8 cellular contexts compared by ENCODE assay signal in the genomic region with DNA sequence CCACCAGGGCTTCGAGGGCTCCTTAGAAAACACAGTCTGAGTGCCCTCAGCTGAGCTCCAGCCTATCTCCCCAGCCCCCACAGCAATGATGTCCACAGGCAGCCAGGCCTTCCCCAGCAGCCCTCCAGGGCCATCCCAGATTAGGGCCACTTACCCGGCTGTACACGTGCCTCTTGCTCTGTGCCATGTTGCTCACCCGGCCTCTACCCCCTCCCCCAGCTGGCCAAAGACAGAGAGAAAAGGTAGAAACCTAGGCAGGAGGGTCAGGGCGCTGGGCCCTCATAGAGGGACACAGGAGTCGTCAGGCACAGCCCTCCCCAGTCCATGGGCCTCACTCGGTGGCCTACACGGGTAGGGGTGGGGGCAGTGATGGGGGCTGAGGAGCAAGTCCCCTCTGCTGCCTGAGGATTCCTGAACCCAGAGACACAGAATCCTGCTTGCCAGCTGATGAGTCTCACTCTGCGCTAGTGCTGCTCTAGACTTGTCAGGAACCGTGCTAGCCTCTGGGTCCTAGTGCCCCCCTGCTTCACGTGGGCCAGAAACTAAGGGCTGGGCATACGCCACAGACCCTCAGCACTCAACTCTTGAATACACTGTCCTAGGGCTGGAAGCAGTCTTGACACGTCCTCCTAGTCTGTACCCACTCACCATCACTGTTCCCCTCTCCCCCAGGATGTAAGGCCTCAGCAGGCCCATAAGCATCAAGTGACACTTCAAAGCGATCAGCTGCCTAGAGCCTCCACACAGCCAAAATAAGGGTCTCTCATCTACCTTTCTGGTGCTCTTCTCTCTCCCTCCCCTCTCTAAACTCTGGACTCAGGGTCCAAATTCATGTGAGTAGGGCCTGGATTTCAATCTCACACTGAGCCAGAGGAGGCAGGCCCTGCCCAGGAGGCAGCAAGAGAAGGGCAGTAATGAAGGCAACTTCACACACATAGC. TPM values are rescaled to one million over a fixed set of nuclear protein-coding genes. Genes with fewer than 3 reads are reported as not detected.
A peak's percentile ranks its signal among the peaks of the same experiment; 100 is the strongest.
DNase-seq lines count a peak whose midpoint lies in the region; ATAC-seq and TF ChIP-seq lines count a peak whose summit lies in the region.

A gene (minus strand): TSS at position 461 of the 939 bp plus-strand sequence. CDS start 274 bp downstream, at position 187.

- ATAC-seq in activated CD4-positive, alpha-beta T cell treated with anti-CD3 and anti-CD28 coated beads for 36 hours = peak; percentile 82
- no peak for ATAC-seq in GM21619 (IDR thresholded peaks at IDR 0.05; ENCODE audit: unreplicated experiment)
- ATAC-seq in GM19455 (IDR thresholded peaks at IDR 0.05; ENCODE audit: unreplicated experiment) = no peak

- H3K9me3 ChIP-seq in left ventricle myocardium inferior (replicated peaks) (no peaks in the 10 kb centered on the region), ovary (no peaks in the 10 kb centered on the region)

- peak within 1 kb of the TSS; percentile 42 for H3K27ac Mint-ChIP-seq in activated CD4-positive, alpha-beta T cell treated with anti-CD3 and anti-CD28 coated beads for 36 hours

- TF ChIP-seq CTCF in astrocyte of the cerebellum (IDR thresholded peaks at IDR 0.05; ENCODE audit: low read depth, low read length, missing control alignments) (no peak), left ventricle myocardium inferior (IDR thresholded peaks at IDR 0.05; ENCODE audit: borderline replicate concordance) (no peak), ovary (IDR thresholded peaks at IDR 0.05) (no peak)

- no peak for TF ChIP-seq EP300 in ovary (IDR thresholded peaks at IDR 0.05)

- peaks cover 80% of the 10 kb centered on the region for H3K4me1 ChIP-seq in left ventricle myocardium inferior
- peaks cover 16% of the 10 kb centered on the region for H3K4me1 ChIP-seq in ovary (ENCODE audit: insufficient read depth)

- H3K9me3 Mint-ChIP-seq in activated CD4-positive, alpha-beta T cell treated with anti-CD3 and anti-CD28 coated beads for 36 hours (ENCODE audit: low read depth) = no peaks in the 10 kb centered on the region

- WGBS in ovary, 3 donors = 12 to 16% (median 14%) methylated on average over 14 of the region's 14 CpGs

- in situ Hi-C loops in astrocyte of the cerebellum (cut with HindIII; ENCODE audit: low sequenced_read_pairs) = no loop called here

- no peak for TF ChIP-seq POLR2A in ovary (IDR thresholded peaks at IDR 0.05)

- no peaks in the 10 kb centered on the region for H3K27me3 Mint-ChIP-seq in activated CD4-positive, alpha-beta T cell treated with anti-CD3 and anti-CD28 coated beads for 36 hours

- DNase-seq in activated CD4-positive, alpha-beta T cell treated with anti-CD3 and anti-CD28 coated beads for 36 hours = peak; percentile 52
- no peak for DNase-seq in activated CD4-positive, alpha-beta T cell treated with anti-CD3 and anti-CD28 coated beads, Interleukin-2, amount 50 U/mL, for 1 hour
- peak; percentile 16 for DNase-seq in NCI-H460 (ENCODE audit: extremely low read depth, low read depth)
- no peak for DNase-seq in astrocyte of the cerebellum (ENCODE audit: low read depth)
- DNase-seq in left ventricle myocardium inferior = peak; percentile 45
- DNase-seq in ovary = peak; percentile 37 to 61 (median 48)

- peak within 1 kb of the TSS; percentile 81 for H3K27ac ChIP-seq in left ventricle myocardium inferior (replicated peaks)
- H3K27ac ChIP-seq in ovary = no peak within 1 kb of the TSS

- H3K27me3 ChIP-seq in left ventricle myocardium inferior (ENCODE audit: low read depth) (no peaks in the 10 kb centered on the region), ovary (no peaks in the 10 kb centered on the region)

- intact Hi-C loops in activated CD4-positive, alpha-beta T cell treated with anti-CD3 and anti-CD28 coated beads for 36 hours (cut with DNase I, micrococcal nuclease) = no loop called here
- intact Hi-C loops in left ventricle myocardium inferior (cut with micrococcal nuclease) = no loop called here
- intact Hi-C loops in ovary (cut with DNase I) = no loop called here

- peak within 1 kb of the TSS; percentile 44 for H3K4me3 ChIP-seq in astrocyte of the cerebellum (ENCODE audit: low read depth, low read length)
- peak within 1 kb of the TSS; percentile 64 for H3K4me3 ChIP-seq in left ventricle myocardium inferior
- peak within 1 kb of the TSS; percentile 39 for H3K4me3 ChIP-seq in ovary

- H3K36me3 ChIP-seq in left ventricle myocardium inferior = peaks cover 26% of the 10 kb centered on the region
- H3K36me3 ChIP-seq in ovary = no peaks in the 10 kb centered on the region

- POLR2A ChIA-PET in activated CD4-positive, alpha-beta T cell treated with anti-CD3 and anti-CD28 coated beads for 36 hours (lab: Charles Lee) = no interaction called here

- H3K4me1 Mint-ChIP-seq in activated CD4-positive, alpha-beta T cell treated with anti-CD3 and anti-CD28 coated beads for 36 hours = peaks cover 24% of the 10 kb centered on the region

- no peak within 1 kb of the TSS for H3K4me3 Mint-ChIP-seq in activated CD4-positive, alpha-beta T cell treated with anti-CD3 and anti-CD28 coated beads for 36 hours

- CTCF ChIA-PET in activated CD4-positive, alpha-beta T cell treated with anti-CD3 and anti-CD28 coated beads for 36 hours (lab: Charles Lee) = interaction anchor here (0.7 to 2.7 kb wide), 2 partner anchors 10 to 56 kb away, joined by 3 to 11 read pairs; no protein-coding TSS in a partner anchor

- H3K36me3 Mint-ChIP-seq in activated CD4-positive, alpha-beta T cell treated with anti-CD3 and anti-CD28 coated beads for 36 hours (ENCODE audit: low read depth) = peaks cover 7% of the 10 kb centered on the region

RNA-seq across cellular contexts. Expression of the gene that starts here (rescaled TPM):
- total RNA-seq in activated CD4-positive, alpha-beta T cell treated with anti-CD3 and anti-CD28 coated beads for 36 hours = 100 to 1,000 TPM in 1 of 2 experiments, 10 to 100 TPM in 1; 78.1 to 132 TPM
- 39.8 and 52.1 TPM in 2 replicates for total RNA-seq in NCI-H460 (2014; rRNA removed; shearing (Covaris generic))
- polyA plus RNA-seq in NCI-H460 (2014; cell fraction: nucleus; rRNA removed) = 57.0 and 63.0 TPM in 2 replicates
- total RNA-seq in left ventricle myocardium inferior = 201 TPM
- total RNA-seq in ovary = 100 to 1,000 TPM in 5 of 7 donors, 10 to 100 TPM in 2; 58.5 to 127 (median 111) TPM
- 100 to 1,000 TPM in 1 of 2 donors, 10 to 100 TPM in 1; 59.5 to 108 TPM for polyA plus RNA-seq in ovary

Comparison
In these comparisons a context has a peak if more than half of its experiments do, and no peak if none do; other contexts are left out.
1. DNase-seq: peak in activated CD4-positive, alpha-beta T cell treated with anti-CD3 and anti-CD28 coated beads for 36 hours (single experiment), NCI-H460 (single experiment), left ventricle myocardium inferior (single experiment) and ovary (5 of 5); none in activated CD4-positive, alpha-beta T cell treated with anti-CD3 and anti-CD28 coated beads, Interleukin-2, amount 50 U/mL, for 1 hour (single experiment) and astrocyte of the cerebellum (single experiment).
2. Peak in every context shown above with its lines, with median percentiles within 50 percentile points of each other: H3K4me3 ChIP-seq.